ENCODE assay signal across 1 cellular context in the genomic region with DNA sequence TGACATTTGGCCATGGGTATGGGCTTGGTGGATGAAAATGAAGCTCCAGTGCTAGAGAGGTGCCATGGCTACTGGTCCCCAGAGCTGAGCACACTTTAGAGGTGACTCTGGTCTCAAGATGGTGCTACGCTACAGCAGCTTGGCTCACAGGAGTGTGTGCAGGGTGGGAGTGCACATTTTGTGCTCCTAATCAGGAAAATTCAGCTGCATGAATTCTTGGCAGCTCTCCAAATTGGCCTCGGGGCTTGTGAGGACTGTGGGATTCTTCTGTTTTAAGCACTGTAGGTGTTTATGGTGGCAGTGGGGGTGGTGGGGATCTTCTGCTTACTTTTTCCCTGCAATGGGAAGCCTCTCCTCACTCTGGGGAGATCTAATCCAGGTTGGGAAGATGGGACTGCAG.
TF ChIP-seq lines count a peak whose summit lies in the region.

No MANE protein-coding gene starts in this region.

TF ChIP-seq in K562, 482 proteins besides CTCF, POLR2A, EP300 and RAD21 (continued from another document):
- TF ChIP-seq, protein P1, sequence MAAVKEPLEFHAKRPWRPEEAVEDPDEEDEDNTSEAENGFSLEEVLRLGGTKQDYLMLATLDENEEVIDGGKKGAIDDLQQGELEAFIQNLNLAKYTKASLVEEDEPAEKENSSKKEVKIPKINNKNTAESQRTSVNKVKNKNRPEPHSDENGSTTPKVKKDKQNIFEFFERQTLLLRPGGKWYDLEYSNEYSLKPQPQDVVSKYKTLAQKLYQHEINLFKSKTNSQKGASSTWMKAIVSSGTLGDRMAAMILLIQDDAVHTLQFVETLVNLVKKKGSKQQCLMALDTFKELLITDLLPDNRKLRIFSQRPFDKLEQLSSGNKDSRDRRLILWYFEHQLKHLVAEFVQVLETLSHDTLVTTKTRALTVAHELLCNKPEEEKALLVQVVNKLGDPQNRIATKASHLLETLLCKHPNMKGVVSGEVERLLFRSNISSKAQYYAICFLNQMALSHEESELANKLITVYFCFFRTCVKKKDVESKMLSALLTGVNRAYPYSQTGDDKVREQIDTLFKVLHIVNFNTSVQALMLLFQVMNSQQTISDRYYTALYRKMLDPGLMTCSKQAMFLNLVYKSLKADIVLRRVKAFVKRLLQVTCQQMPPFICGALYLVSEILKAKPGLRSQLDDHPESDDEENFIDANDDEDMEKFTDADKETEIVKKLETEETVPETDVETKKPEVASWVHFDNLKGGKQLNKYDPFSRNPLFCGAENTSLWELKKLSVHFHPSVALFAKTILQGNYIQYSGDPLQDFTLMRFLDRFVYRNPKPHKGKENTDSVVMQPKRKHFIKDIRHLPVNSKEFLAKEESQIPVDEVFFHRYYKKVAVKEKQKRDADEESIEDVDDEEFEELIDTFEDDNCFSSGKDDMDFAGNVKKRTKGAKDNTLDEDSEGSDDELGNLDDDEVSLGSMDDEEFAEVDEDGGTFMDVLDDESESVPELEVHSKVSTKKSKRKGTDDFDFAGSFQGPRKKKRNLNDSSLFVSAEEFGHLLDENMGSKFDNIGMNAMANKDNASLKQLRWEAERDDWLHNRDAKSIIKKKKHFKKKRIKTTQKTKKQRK (IDR thresholded peaks at IDR 0.05; ENCODE audit: borderline replicate concordance, low read depth, low read length) = peak; percentile 27; the same call in 1 of the 2 replicates
- TF ChIP-seq MCM2 (IDR thresholded peaks at IDR 0.05; ENCODE audit: low read depth) (no peak), MTA2 (IDR thresholded peaks at IDR 0.05; ENCODE audit: low read depth) (peak; percentile 71), SMARCA4 (IDR thresholded peaks at IDR 0.05) (peak; percentile 83), ZNF444 (CRISPR knock-in tag; IDR thresholded peaks at IDR 0.05) (no peak), NCOA1 (IDR thresholded peaks at IDR 0.05; ENCODE audit: low read depth) (peak; percentile 47; the same call in 1 of the 2 replicates), ZFP36 (IDR thresholded peaks at IDR 0.05; ENCODE audit: low read depth, low read length, partially characterized antibody) (peak; percentile 81), DMBX1 (CRISPR knock-in tag; IDR thresholded peaks at IDR 0.05; ENCODE audit: borderline replicate concordance) (0 out of 2 replicates have a peak, but pooled peaks have one; percentile 23), ARID1B (IDR thresholded peaks at IDR 0.05) (peak; percentile 91), NFIX (CRISPR knock-in tag; IDR thresholded peaks at IDR 0.05; ENCODE audit: low read depth) (peak; percentile 49; the same call in 1 of the 2 replicates), ZSCAN29 (IDR thresholded peaks at IDR 0.05) (peak; percentile 81; the same call in 1 of the 2 replicates), SMC3 (conservative IDR thresholded peaks at IDR 0.05; ENCODE audit: insufficient read depth, low read depth, low read length) (0 out of 2 replicates have a peak, but pooled peaks have one; percentile 27), TRIM24 (IDR thresholded peaks at IDR 0.05) (peak; percentile 58 to 76; a peak in 3 of 4 replicates), NRF1 (conservative IDR thresholded peaks at IDR 0.05 in 1 of 2, IDR thresholded peaks at IDR 0.05 in 1 of 2) (peak; percentile 29 to 56; a peak in 3 of 4 replicates)
- TF ChIP-seq, protein P2, sequence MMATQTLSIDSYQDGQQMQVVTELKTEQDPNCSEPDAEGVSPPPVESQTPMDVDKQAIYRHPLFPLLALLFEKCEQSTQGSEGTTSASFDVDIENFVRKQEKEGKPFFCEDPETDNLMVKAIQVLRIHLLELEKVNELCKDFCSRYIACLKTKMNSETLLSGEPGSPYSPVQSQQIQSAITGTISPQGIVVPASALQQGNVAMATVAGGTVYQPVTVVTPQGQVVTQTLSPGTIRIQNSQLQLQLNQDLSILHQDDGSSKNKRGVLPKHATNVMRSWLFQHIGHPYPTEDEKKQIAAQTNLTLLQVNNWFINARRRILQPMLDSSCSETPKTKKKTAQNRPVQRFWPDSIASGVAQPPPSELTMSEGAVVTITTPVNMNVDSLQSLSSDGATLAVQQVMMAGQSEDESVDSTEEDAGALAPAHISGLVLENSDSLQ (IDR thresholded peaks at IDR 0.05) = no peak
- TF ChIP-seq, protein P3, sequence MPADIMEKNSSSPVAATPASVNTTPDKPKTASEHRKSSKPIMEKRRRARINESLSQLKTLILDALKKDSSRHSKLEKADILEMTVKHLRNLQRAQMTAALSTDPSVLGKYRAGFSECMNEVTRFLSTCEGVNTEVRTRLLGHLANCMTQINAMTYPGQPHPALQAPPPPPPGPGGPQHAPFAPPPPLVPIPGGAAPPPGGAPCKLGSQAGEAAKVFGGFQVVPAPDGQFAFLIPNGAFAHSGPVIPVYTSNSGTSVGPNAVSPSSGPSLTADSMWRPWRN (IDR thresholded peaks at IDR 0.05; ENCODE audit: low read depth) = no peak
- TF ChIP-seq, protein P4, sequence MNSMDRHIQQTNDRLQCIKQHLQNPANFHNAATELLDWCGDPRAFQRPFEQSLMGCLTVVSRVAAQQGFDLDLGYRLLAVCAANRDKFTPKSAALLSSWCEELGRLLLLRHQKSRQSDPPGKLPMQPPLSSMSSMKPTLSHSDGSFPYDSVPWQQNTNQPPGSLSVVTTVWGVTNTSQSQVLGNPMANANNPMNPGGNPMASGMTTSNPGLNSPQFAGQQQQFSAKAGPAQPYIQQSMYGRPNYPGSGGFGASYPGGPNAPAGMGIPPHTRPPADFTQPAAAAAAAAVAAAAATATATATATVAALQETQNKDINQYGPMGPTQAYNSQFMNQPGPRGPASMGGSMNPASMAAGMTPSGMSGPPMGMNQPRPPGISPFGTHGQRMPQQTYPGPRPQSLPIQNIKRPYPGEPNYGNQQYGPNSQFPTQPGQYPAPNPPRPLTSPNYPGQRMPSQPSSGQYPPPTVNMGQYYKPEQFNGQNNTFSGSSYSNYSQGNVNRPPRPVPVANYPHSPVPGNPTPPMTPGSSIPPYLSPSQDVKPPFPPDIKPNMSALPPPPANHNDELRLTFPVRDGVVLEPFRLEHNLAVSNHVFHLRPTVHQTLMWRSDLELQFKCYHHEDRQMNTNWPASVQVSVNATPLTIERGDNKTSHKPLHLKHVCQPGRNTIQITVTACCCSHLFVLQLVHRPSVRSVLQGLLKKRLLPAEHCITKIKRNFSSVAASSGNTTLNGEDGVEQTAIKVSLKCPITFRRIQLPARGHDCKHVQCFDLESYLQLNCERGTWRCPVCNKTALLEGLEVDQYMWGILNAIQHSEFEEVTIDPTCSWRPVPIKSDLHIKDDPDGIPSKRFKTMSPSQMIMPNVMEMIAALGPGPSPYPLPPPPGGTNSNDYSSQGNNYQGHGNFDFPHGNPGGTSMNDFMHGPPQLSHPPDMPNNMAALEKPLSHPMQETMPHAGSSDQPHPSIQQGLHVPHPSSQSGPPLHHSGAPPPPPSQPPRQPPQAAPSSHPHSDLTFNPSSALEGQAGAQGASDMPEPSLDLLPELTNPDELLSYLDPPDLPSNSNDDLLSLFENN (IDR thresholded peaks at IDR 0.05; ENCODE audit: low read depth in 2 of 2, low read length in 2 of 2) = peak in 1 of 2 experiments; percentile 71; a peak in 1 of 4 replicates
- TF ChIP-seq, protein P5, sequence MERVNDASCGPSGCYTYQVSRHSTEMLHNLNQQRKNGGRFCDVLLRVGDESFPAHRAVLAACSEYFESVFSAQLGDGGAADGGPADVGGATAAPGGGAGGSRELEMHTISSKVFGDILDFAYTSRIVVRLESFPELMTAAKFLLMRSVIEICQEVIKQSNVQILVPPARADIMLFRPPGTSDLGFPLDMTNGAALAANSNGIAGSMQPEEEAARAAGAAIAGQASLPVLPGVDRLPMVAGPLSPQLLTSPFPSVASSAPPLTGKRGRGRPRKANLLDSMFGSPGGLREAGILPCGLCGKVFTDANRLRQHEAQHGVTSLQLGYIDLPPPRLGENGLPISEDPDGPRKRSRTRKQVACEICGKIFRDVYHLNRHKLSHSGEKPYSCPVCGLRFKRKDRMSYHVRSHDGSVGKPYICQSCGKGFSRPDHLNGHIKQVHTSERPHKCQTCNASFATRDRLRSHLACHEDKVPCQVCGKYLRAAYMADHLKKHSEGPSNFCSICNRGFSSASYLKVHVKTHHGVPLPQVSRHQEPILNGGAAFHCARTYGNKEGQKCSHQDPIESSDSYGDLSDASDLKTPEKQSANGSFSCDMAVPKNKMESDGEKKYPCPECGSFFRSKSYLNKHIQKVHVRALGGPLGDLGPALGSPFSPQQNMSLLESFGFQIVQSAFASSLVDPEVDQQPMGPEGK (CRISPR knock-in tag; IDR thresholded peaks at IDR 0.05; ENCODE audit: borderline replicate concordance) = no peak
